In genomic region chr4:114193625-114194399, GRCh38 we compare ENCODE assay signal across 24 cellular contexts.
DNase-seq lines count a peak whose midpoint lies in the region; ATAC-seq, FAIRE-seq and TF ChIP-seq lines count a peak whose summit lies in the region.
"Had no signal": no experiment of that assay in that cellular context is flagged by ENCODE, and none has a peak within 500 bp of the region (broad histone marks: within the 10 kb centered on the region; RNA-seq: fewer than 3 reads in every experiment).

No MANE protein-coding gene starts in this region.

- no peak for TF ChIP-seq POLR2A in HepG2 (IDR thresholded peaks at IDR 0.05; ENCODE audit: insufficient read depth in 1 of 2, low read depth in 2 of 2, low read length in 2 of 2)

- H3K36me3 ChIP-seq in liver (ENCODE audit: control insufficient read depth in 4 of 4, insufficient read depth in 3 of 4, low read depth in 1 of 4, low read length in 3 of 4) = no peaks in the 10 kb centered on the region
- no peaks in the 10 kb centered on the region for H3K36me3 ChIP-seq in HepG2 (replicated peaks in 1 of 2; ENCODE audit: control insufficient read depth in 1 of 2, insufficient read depth in 2 of 2, low read length in 2 of 2)
- no peaks in the 10 kb centered on the region for H3K36me3 ChIP-seq in hepatocyte (replicated peaks; ENCODE audit: insufficient read depth, low read depth)
- no peaks in the 10 kb centered on the region for H3K36me3 ChIP-seq in mesenchymal stem cell (ENCODE audit: control insufficient read depth in 1 of 2, insufficient read depth in 2 of 2, low read depth in 1 of 2, low read length in 2 of 2)
- H3K36me3 ChIP-seq: BE2C; BLaER1 treated with 17β-estradiol and CSF1 and Interleukin-3, amounts not matched to agents 10 nM and 100 nM had no signal

- no peak overlapping the region for H2BK5ac ChIP-seq in mesenchymal stem cell (ENCODE audit: low read depth, low read length, poor library complexity, severe bottlenecking)

- no peak overlapping the region for H3K27ac ChIP-seq in liver (ENCODE audit: low read depth in 1 of 2, low read length in 2 of 2)
- H3K27ac ChIP-seq in HepG2 (ENCODE audit: extremely low read length, insufficient read depth, low read length) = no peak overlapping the region
- H3K27ac ChIP-seq in hepatocyte = no peak overlapping the region
- H3K27ac ChIP-seq in mesenchymal stem cell (ENCODE audit: low read length, poor library complexity, severe bottlenecking) = no peak overlapping the region
- H3K27ac ChIP-seq: A549; BLaER1 treated with 17β-estradiol and CSF1 and Interleukin-3, amounts not matched to agents 10 nM and 100 nM; GM23248 had no signal

- H2AFZ ChIP-seq in HepG2 (ENCODE audit: low read length) (no peak overlapping the region), hepatocyte (peak overlapping the region; percentile 16), mesenchymal stem cell (ENCODE audit: low read depth, low read length) (no peak overlapping the region)
- H2AFZ ChIP-seq: GM23248 had no signal

- H3K23ac ChIP-seq in mesenchymal stem cell (ENCODE audit: low read length in 2 of 2) = no peak overlapping the region

- POLR2A ChIA-PET in HepG2 (lab: Yijun Ruan, JAX) = no interaction called here

- H3K9me2 ChIP-seq in hepatocyte (replicated peaks; ENCODE audit: insufficient read depth) = no peaks in the 10 kb centered on the region

- TF ChIP-seq RAD21 in liver (IDR thresholded peaks at IDR 0.05) (no peak), HepG2 (CRISPR knock-in tag; IDR thresholded peaks at IDR 0.05) (no peak)

- no peak overlapping the region for H2BK15ac ChIP-seq in mesenchymal stem cell (ENCODE audit: low read depth, poor library complexity, severe bottlenecking)

- H3K27me3 ChIP-seq in liver (ENCODE audit: control insufficient read depth in 4 of 4, insufficient read depth in 4 of 4, low read length in 3 of 4) (no peaks in the 10 kb centered on the region), HepG2 (ENCODE audit: control insufficient read depth in 1 of 2, insufficient read depth in 2 of 2, low read length in 2 of 2) (no peaks in the 10 kb centered on the region), hepatocyte (no peaks in the 10 kb centered on the region), mesenchymal stem cell (ENCODE audit: control insufficient read depth in 1 of 2, insufficient read depth in 1 of 2, low read length in 2 of 2) (no peaks in the 10 kb centered on the region)
- H3K27me3 ChIP-seq: BE2C; BLaER1 treated with 17β-estradiol and CSF1 and Interleukin-3, amounts not matched to agents 10 nM and 100 nM had no signal

- H3K4me2 ChIP-seq in HepG2 (ENCODE audit: low read depth, low read length) = no peak overlapping the region
- H3K4me2 ChIP-seq in hepatocyte = peak overlapping the region; percentile 34
- H3K4me2 ChIP-seq in mesenchymal stem cell (ENCODE audit: low read length, poor library complexity, severe bottlenecking) = no peak overlapping the region
- H3K4me2 ChIP-seq: A549; BLaER1 treated with 17β-estradiol and CSF1 and Interleukin-3, amounts not matched to agents 10 nM and 100 nM had no signal

- in situ Hi-C loops in HepG2 (cut with HindIII; ENCODE audit: extremely low pct_ligation_motif_present, low pct_unique_long_range_greater_than_20kb) = no loop called here

- no TSS peak for BruUV-seq in HepG2 (replicated peaks; lab: Mats Ljungman, UMichigan)

- no peak overlapping the region for H3K18ac ChIP-seq in mesenchymal stem cell (ENCODE audit: low read depth in 1 of 2, low read length in 2 of 2)

- 46% methylated on average over 5 of the region's 5 CpGs for WGBS in liver
- 38% methylated on average over 5 of the region's 5 CpGs for WGBS in HepG2 (ENCODE audit: low lambda C conversion rate)
- WGBS in hepatocyte (ENCODE audit: low lambda C conversion rate, missing lambda C conversion rate) = 67% methylated on average over 5 of the region's 5 CpGs
- 90% methylated on average over 5 of the region's 5 CpGs for WGBS in mesenchymal stem cell

- CTCF ChIA-PET in HepG2 (lab: Yijun Ruan, JAX; ENCODE audit: low intra/inter-chr PET ratio, low total read pairs) = no interaction called here

- no peak overlapping the region for H2AK5ac ChIP-seq in mesenchymal stem cell (ENCODE audit: low read length, severe bottlenecking)

- H4K20me1 ChIP-seq in HepG2 (ENCODE audit: insufficient read depth, low read length) = no peaks in the 10 kb centered on the region
- no peaks in the 10 kb centered on the region for H4K20me1 ChIP-seq in hepatocyte (ENCODE audit: insufficient read depth, poor library complexity, severe bottlenecking)
- H4K20me1 ChIP-seq: BLaER1 treated with 17β-estradiol and CSF1 and Interleukin-3, amounts not matched to agents 10 nM and 100 nM had no signal

- no peak overlapping the region for H3K4me3 ChIP-seq in liver (ENCODE audit: low read depth in 1 of 3, low read length in 3 of 3)
- H3K4me3 ChIP-seq in HepG2 (replicated peaks in 1 of 3; ENCODE audit: insufficient read depth in 1 of 3, low read depth in 2 of 3, low read length in 3 of 3) = no peak overlapping the region
- H3K4me3 ChIP-seq in hepatocyte = no peak overlapping the region
- no peak overlapping the region for H3K4me3 ChIP-seq in mesenchymal stem cell (ENCODE audit: insufficient read depth in 1 of 2, low read depth in 1 of 2, low read length in 2 of 2)
- H3K4me3 ChIP-seq: A549; BLaER1 treated with 17β-estradiol and CSF1 and Interleukin-3, amounts not matched to agents 10 nM and 100 nM; GM12878; GM23248 had no signal

- DNase-seq in HepG2 (ENCODE audit: low spot score) (no peak), hepatocyte (ENCODE audit: low spot score) (no peak), mesenchymal stem cell (peak; percentile 6), C1 segment of cervical spinal cord (lab: John Stamatoyannopoulos, UW) (no peak)
- DNase-seq in activated CD8-positive, alpha-beta memory T cell treated with anti-CD3 and anti-CD28 coated beads for 24 hours = no peak
- DNase-seq: 8988T; ACHN; AML-193; BE2C; Caco-2; CD4-positive, alpha-beta memory T cell; DMS153; EL; GDM1; GM23248; H7; HCEC 1CT had no signal

- H3K9ac ChIP-seq in liver (ENCODE audit: low read depth in 1 of 2, low read length in 2 of 2) (no peak overlapping the region), HepG2 (ENCODE audit: insufficient read depth, low read depth, low read length) (no peak overlapping the region), mesenchymal stem cell (ENCODE audit: low read length) (no peak overlapping the region)
- H3K9ac ChIP-seq: BLaER1 treated with 17β-estradiol and CSF1 and Interleukin-3, amounts not matched to agents 10 nM and 100 nM; GM23248 had no signal

- no peak for TF ChIP-seq CTCF in liver (IDR thresholded peaks at IDR 0.05; ENCODE audit: low read depth, low read length, missing input control)
- TF ChIP-seq CTCF in HepG2 (CRISPR knock-in tag; IDR thresholded peaks at IDR 0.05) = no peak
- TF ChIP-seq CTCF in hepatocyte (IDR thresholded peaks at IDR 0.05; ENCODE audit: poor library complexity) = no peak

- ATAC-seq in HepG2 = no peak
- ATAC-seq in HG02840 (IDR thresholded peaks at IDR 0.05; ENCODE audit: low FRiP score, unreplicated experiment) = no peak
- ATAC-seq: A549, GM12878 had no signal

- no peak overlapping the region for H3K14ac ChIP-seq in mesenchymal stem cell (ENCODE audit: low read length in 2 of 2)

- no peaks in the 10 kb centered on the region for H3K79me1 ChIP-seq in mesenchymal stem cell (replicated peaks; ENCODE audit: low read length, poor library complexity, severe bottlenecking)

- no peak overlapping the region for H2BK12ac ChIP-seq in mesenchymal stem cell (ENCODE audit: low read length in 2 of 2)

- H3K4me1 ChIP-seq in liver (ENCODE audit: control insufficient read depth in 4 of 4, insufficient read depth in 4 of 4, low read length in 3 of 4) (no peaks in the 10 kb centered on the region), HepG2 (ENCODE audit: insufficient read depth, low read length) (no peaks in the 10 kb centered on the region), hepatocyte (ENCODE audit: insufficient read depth) (no peaks in the 10 kb centered on the region), mesenchymal stem cell (ENCODE audit: control insufficient read depth, insufficient read depth, low read depth, low read length) (no peaks in the 10 kb centered on the region)
- H3K4me1 ChIP-seq: A549; BE2C; BLaER1 treated with 17β-estradiol and CSF1 and Interleukin-3, amounts not matched to agents 10 nM and 100 nM; Caco-2 had no signal

- TF ChIP-seq EP300 in HepG2 (IDR thresholded peaks at IDR 0.05; ENCODE audit: low read depth in 2 of 2, low read length in 2 of 2) (no peak), HepG2 (CRISPR knock-in tag; IDR thresholded peaks at IDR 0.05; ENCODE audit: borderline replicate concordance) (no peak)

- no peak overlapping the region for H3K4ac ChIP-seq in mesenchymal stem cell (ENCODE audit: low read depth in 1 of 2, low read length in 2 of 2)

- no peak overlapping the region for H4K8ac ChIP-seq in mesenchymal stem cell (ENCODE audit: low read length)

- no peak for FAIRE-seq in HepG2 (lab: Jason Lieb, UNC)
- FAIRE-seq: A549, GM12878, GM19239, H1 had no signal

- intact Hi-C loops in HepG2 (cut with micrococcal nuclease; ENCODE audit: unreplicated experiment) = no loop called here

- no peaks in the 10 kb centered on the region for H3K9me3 ChIP-seq in liver (ENCODE audit: control insufficient read depth in 4 of 4, low read length in 3 of 4)
- no peaks in the 10 kb centered on the region for H3K9me3 ChIP-seq in HepG2 (ENCODE audit: low read length)
- no peaks in the 10 kb centered on the region for H3K9me3 ChIP-seq in hepatocyte (ENCODE audit: low read depth)
- H3K9me3 ChIP-seq in mesenchymal stem cell (ENCODE audit: control insufficient read depth, low read length) = no peaks in the 10 kb centered on the region
- H3K9me3 ChIP-seq: A549; BE2C; BLaER1 treated with 17β-estradiol and CSF1 and Interleukin-3, amounts not matched to agents 10 nM and 100 nM; Caco-2 had no signal

- H3K79me2 ChIP-seq in HepG2 (ENCODE audit: insufficient read depth, low read length) (no peaks in the 10 kb centered on the region), hepatocyte (no peaks in the 10 kb centered on the region)

- H4K91ac ChIP-seq in mesenchymal stem cell (ENCODE audit: low read length) = no peak overlapping the region

- H2BK120ac ChIP-seq in mesenchymal stem cell (ENCODE audit: low read depth, low read length) = no peak overlapping the region

TF ChIP-seq in liver, 16 proteins besides CTCF, POLR2A, EP300 and RAD21 (continues in another document):
- no peak for TF ChIP-seq TAF1 (conservative IDR thresholded peaks at IDR 0.05)
- TF ChIP-seq ATF3 (IDR thresholded peaks at IDR 0.05) = no peak

TF ChIP-seq in HepG2, 621 proteins besides CTCF, POLR2A, EP300 and RAD21 (continues in another document):
- TF ChIP-seq ZNF75D (CRISPR knock-in tag; IDR thresholded peaks at IDR 0.05; ENCODE audit: borderline replicate concordance) = no peak
